Comparison of ENCODE assay signal across 1 cellular context in the genomic region with DNA sequence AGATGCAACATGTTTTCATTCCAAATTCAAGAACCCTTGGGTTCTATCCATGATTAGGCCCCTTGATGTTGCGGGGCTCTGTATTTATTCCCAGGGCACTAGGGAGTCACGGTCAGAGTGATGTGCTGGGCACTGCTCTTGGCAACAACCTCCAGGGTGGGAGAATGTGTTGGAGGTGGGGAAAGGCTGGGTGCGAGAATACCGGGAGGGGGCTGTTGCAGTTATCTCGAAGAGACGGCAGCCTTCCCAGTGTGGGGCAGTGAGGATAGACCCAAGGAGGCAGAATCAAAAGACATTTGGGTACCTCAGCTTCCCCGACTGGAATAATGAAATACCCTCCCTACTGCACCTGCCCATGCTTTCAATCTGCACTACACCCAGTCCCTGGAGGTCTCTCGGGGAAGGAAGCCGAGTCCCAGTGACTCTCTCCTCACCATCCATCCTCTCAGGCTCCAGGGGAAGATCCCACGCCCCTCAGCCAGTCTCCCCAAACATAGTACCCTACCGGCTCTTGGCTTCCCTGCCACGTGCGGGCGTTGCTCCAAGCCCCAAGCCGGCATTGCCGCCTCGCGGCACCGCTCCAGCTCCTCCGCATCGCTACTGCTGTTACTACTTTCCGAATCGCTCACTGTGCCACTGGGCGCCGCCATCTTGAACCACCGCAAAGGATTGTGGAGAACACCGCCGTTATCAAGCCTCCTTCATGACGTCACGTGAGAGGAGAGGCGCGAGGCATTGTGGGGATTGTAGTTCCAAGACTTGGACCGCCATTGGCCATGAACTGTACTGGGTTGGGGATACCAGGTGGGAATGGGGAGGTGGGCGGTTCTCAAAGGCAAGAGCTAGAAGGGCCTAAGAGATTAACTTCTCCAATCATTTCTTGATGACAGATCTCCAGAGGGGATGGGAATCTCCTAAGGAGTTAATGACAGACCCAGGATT.
TF ChIP-seq lines count a peak whose summit lies in the region.

Gene C12orf43, minus strand, starts transcription at position 663 of the 942 bp plus-strand sequence. Its CDS starts 13 bp downstream, at position 650.

TF ChIP-seq in HepG2, 621 proteins besides CTCF, POLR2A, EP300 and RAD21 (continued from another document and continues in another):
- TF ChIP-seq, protein P1, sequence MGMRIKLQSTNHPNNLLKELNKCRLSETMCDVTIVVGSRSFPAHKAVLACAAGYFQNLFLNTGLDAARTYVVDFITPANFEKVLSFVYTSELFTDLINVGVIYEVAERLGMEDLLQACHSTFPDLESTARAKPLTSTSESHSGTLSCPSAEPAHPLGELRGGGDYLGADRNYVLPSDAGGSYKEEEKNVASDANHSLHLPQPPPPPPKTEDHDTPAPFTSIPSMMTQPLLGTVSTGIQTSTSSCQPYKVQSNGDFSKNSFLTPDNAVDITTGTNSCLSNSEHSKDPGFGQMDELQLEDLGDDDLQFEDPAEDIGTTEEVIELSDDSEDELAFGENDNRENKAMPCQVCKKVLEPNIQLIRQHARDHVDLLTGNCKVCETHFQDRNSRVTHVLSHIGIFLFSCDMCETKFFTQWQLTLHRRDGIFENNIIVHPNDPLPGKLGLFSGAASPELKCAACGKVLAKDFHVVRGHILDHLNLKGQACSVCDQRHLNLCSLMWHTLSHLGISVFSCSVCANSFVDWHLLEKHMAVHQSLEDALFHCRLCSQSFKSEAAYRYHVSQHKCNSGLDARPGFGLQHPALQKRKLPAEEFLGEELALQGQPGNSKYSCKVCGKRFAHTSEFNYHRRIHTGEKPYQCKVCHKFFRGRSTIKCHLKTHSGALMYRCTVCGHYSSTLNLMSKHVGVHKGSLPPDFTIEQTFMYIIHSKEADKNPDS (CRISPR knock-in tag; IDR thresholded peaks at IDR 0.05) = no peak
- TF ChIP-seq ZNF326 (CRISPR knock-in tag; IDR thresholded peaks at IDR 0.05; ENCODE audit: borderline replicate concordance) (no peak), TBX2 (CRISPR knock-in tag; IDR thresholded peaks at IDR 0.05; ENCODE audit: borderline replicate concordance) (no peak), ZNF274 (CRISPR knock-in tag; IDR thresholded peaks at IDR 0.05) (peak; percentile 63; the same call in 1 of the 2 replicates), RFX5 (IDR thresholded peaks at IDR 0.05; ENCODE audit: low read depth, low read length) (peak; percentile 75; the same call in 1 of the 2 replicates), FOXC1 (CRISPR knock-in tag; IDR thresholded peaks at IDR 0.05; ENCODE audit: borderline replicate concordance) (no peak), SIN3A (IDR thresholded peaks at IDR 0.05; ENCODE audit: borderline replicate concordance, low read depth, low read length) (peak; percentile 71; the same call in 1 of the 2 replicates), ZNF253 (CRISPR knock-in tag; IDR thresholded peaks at IDR 0.05; ENCODE audit: borderline replicate concordance) (no peak), MEIS1 (CRISPR knock-in tag; IDR thresholded peaks at IDR 0.05; ENCODE audit: borderline replicate concordance) (0 out of 2 replicates have a peak, but pooled peaks have one; percentile 25), MTF2 (CRISPR knock-in tag; IDR thresholded peaks at IDR 0.05; ENCODE audit: borderline replicate concordance) (no peak), MLLT10 (CRISPR knock-in tag; IDR thresholded peaks at IDR 0.05) (no peak), JUNB (CRISPR knock-in tag; IDR thresholded peaks at IDR 0.05; ENCODE audit: borderline replicate concordance) (no peak), NR2F6 (IDR thresholded peaks at IDR 0.05) (no peak), NR2F6 (CRISPR knock-in tag; IDR thresholded peaks at IDR 0.05) (0 out of 2 replicates have a peak, but pooled peaks have one; percentile 13), ZBTB42 (CRISPR knock-in tag; IDR thresholded peaks at IDR 0.05) (no peak), TBP (CRISPR knock-in tag; IDR thresholded peaks at IDR 0.05) (no peak), ZNF704 (CRISPR knock-in tag; IDR thresholded peaks at IDR 0.05; ENCODE audit: borderline replicate concordance) (0 out of 2 replicates have a peak, but pooled peaks have one; percentile 54), ZNF567 (CRISPR knock-in tag; IDR thresholded peaks at IDR 0.05; ENCODE audit: borderline replicate concordance) (no peak; the same call in 1 of the 2 replicates), SYNCRIP (IDR thresholded peaks at IDR 0.05; ENCODE audit: insufficient read depth, low read depth, low read length) (no peak), LRRFIP1 (CRISPR knock-in tag; conservative IDR thresholded peaks at IDR 0.05) (no peak), MEF2D (CRISPR knock-in tag; IDR thresholded peaks at IDR 0.05) (peak; percentile 62; the same call in 1 of the 2 replicates), DNMT1 (CRISPR knock-in tag; IDR thresholded peaks at IDR 0.05) (no peak), SALL2 (CRISPR knock-in tag; IDR thresholded peaks at IDR 0.05) (peak; percentile 43), HNRNPUL1 (IDR thresholded peaks at IDR 0.05; ENCODE audit: low read depth, low read length) (no peak), HOXA3 (CRISPR knock-in tag; IDR thresholded peaks at IDR 0.05) (peak; percentile 96), EHMT2 (IDR thresholded peaks at IDR 0.05; ENCODE audit: borderline replicate concordance, low read depth, low read length) (peak; percentile 94; the same call in 1 of the 2 replicates), ZNF367 (CRISPR knock-in tag; IDR thresholded peaks at IDR 0.05; ENCODE audit: borderline replicate concordance) (no peak), GLI4 (CRISPR knock-in tag; IDR thresholded peaks at IDR 0.05; ENCODE audit: borderline replicate concordance) (no peak), ZNF768 (CRISPR knock-in tag; IDR thresholded peaks at IDR 0.05) (peak; percentile 35; the same call in 1 of the 2 replicates), KMT2B (CRISPR knock-in tag; IDR thresholded peaks at IDR 0.05) (peak; percentile 83), RBFOX2 (IDR thresholded peaks at IDR 0.05; ENCODE audit: low read depth, low read length) (peak; percentile 67), ZC3H13 (CRISPR knock-in tag; IDR thresholded peaks at IDR 0.05) (peak; percentile 60; the same call in 1 of the 2 replicates), ELF3 (CRISPR knock-in tag; IDR thresholded peaks at IDR 0.05) (peak; percentile 45; the same call in 1 of the 2 replicates), ZBTB21 (CRISPR knock-in tag; IDR thresholded peaks at IDR 0.05) (peak; percentile 93), ASH2L (IDR thresholded peaks at IDR 0.05; ENCODE audit: insufficient read length, low read depth, low read length) (peak; percentile 88)
- TF ChIP-seq, protein P2, sequence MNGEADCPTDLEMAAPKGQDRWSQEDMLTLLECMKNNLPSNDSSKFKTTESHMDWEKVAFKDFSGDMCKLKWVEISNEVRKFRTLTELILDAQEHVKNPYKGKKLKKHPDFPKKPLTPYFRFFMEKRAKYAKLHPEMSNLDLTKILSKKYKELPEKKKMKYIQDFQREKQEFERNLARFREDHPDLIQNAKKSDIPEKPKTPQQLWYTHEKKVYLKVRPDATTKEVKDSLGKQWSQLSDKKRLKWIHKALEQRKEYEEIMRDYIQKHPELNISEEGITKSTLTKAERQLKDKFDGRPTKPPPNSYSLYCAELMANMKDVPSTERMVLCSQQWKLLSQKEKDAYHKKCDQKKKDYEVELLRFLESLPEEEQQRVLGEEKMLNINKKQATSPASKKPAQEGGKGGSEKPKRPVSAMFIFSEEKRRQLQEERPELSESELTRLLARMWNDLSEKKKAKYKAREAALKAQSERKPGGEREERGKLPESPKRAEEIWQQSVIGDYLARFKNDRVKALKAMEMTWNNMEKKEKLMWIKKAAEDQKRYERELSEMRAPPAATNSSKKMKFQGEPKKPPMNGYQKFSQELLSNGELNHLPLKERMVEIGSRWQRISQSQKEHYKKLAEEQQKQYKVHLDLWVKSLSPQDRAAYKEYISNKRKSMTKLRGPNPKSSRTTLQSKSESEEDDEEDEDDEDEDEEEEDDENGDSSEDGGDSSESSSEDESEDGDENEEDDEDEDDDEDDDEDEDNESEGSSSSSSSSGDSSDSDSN (CRISPR knock-in tag; IDR thresholded peaks at IDR 0.05) = peak; percentile 74; the same call in 1 of the 2 replicates
- TF ChIP-seq, protein P3, sequence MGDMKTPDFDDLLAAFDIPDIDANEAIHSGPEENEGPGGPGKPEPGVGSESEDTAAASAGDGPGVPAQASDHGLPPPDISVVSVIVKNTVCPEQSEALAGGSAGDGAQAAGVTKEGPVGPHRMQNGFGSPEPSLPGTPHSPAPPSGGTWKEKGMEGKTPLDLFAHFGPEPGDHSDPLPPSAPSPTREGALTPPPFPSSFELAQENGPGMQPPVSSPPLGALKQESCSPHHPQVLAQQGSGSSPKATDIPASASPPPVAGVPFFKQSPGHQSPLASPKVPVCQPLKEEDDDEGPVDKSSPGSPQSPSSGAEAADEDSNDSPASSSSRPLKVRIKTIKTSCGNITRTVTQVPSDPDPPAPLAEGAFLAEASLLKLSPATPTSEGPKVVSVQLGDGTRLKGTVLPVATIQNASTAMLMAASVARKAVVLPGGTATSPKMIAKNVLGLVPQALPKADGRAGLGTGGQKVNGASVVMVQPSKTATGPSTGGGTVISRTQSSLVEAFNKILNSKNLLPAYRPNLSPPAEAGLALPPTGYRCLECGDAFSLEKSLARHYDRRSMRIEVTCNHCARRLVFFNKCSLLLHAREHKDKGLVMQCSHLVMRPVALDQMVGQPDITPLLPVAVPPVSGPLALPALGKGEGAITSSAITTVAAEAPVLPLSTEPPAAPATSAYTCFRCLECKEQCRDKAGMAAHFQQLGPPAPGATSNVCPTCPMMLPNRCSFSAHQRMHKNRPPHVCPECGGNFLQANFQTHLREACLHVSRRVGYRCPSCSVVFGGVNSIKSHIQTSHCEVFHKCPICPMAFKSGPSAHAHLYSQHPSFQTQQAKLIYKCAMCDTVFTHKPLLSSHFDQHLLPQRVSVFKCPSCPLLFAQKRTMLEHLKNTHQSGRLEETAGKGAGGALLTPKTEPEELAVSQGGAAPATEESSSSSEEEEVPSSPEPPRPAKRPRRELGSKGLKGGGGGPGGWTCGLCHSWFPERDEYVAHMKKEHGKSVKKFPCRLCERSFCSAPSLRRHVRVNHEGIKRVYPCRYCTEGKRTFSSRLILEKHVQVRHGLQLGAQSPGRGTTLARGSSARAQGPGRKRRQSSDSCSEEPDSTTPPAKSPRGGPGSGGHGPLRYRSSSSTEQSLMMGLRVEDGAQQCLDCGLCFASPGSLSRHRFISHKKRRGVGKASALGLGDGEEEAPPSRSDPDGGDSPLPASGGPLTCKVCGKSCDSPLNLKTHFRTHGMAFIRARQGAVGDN (CRISPR knock-in tag; IDR thresholded peaks at IDR 0.05) = peak; percentile 80
- TF ChIP-seq, protein P4, sequence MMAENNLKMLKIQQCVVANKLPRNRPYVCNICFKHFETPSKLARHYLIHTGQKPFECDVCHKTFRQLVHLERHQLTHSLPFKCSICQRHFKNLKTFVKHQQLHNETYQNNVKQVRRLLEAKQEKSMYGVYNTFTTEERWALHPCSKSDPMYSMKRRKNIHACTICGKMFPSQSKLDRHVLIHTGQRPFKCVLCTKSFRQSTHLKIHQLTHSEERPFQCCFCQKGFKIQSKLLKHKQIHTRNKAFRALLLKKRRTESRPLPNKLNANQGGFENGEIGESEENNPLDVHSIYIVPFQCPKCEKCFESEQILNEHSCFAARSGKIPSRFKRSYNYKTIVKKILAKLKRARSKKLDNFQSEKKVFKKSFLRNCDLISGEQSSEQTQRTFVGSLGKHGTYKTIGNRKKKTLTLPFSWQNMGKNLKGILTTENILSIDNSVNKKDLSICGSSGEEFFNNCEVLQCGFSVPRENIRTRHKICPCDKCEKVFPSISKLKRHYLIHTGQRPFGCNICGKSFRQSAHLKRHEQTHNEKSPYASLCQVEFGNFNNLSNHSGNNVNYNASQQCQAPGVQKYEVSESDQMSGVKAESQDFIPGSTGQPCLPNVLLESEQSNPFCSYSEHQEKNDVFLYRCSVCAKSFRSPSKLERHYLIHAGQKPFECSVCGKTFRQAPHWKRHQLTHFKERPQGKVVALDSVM (CRISPR knock-in tag; IDR thresholded peaks at IDR 0.05) = no peak
- TF ChIP-seq, protein P5, sequence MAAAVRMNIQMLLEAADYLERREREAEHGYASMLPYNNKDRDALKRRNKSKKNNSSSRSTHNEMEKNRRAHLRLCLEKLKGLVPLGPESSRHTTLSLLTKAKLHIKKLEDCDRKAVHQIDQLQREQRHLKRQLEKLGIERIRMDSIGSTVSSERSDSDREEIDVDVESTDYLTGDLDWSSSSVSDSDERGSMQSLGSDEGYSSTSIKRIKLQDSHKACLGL (CRISPR knock-in tag; IDR thresholded peaks at IDR 0.05) = peak; percentile 73; the same call in 1 of the 2 replicates
- TF ChIP-seq, protein P6, sequence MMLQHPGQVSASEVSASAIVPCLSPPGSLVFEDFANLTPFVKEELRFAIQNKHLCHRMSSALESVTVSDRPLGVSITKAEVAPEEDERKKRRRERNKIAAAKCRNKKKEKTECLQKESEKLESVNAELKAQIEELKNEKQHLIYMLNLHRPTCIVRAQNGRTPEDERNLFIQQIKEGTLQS (CRISPR knock-in tag; IDR thresholded peaks at IDR 0.05) = no peak
- TF ChIP-seq, protein P7, sequence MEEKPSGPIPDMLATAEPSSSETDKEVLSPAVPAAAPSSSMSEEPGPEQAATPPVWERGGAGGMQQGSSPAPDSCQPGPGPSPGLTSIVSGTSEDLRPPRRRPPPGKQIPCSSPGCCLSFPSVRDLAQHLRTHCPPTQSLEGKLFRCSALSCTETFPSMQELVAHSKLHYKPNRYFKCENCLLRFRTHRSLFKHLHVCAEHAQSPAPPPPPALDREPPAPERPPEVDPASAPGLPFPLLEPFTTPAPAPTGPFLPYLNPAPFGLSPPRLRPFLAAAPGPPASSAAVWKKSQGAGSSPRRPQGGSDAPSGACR (CRISPR knock-in tag; IDR thresholded peaks at IDR 0.05) = no peak
